ENCODE assay signal across 16 cellular contexts in genomic region chr19:14407889-14408640, GRCh38. TPM values are rescaled to one million over a fixed set of nuclear protein-coding genes. Genes with fewer than 3 reads are reported as not detected.
DNase-seq lines count a peak whose midpoint lies in the region; ATAC-seq and TF ChIP-seq lines count a peak whose summit lies in the region.
"Had no signal": no experiment of that assay in that cellular context is flagged by ENCODE, and none has a peak within 500 bp of the region (broad histone marks: within the 10 kb centered on the region; RNA-seq: fewer than 3 reads in every experiment).

No MANE protein-coding gene starts in this region.

- H3T11ph ChIP-seq in H9 (ENCODE audit: low read length), result no peak overlapping the region

- peaks cover 3% of the 10 kb centered on the region for H3K79me1 ChIP-seq in H9 (ENCODE audit: insufficient read depth, low read depth, low read length, poor library complexity, severe bottlenecking)
- H3K79me1 ChIP-seq in mesenchymal stem cell (replicated peaks; ENCODE audit: low read length, poor library complexity, severe bottlenecking), result peaks cover 24% of the 10 kb centered on the region

- peak overlapping the region; percentile 63 to 97 (median 89) for H3K27ac Mint-ChIP-seq in CD8-positive, alpha-beta memory T cell
- peak overlapping the region in 2 of 3 experiments; percentile 27 to 36; a peak in 2 of 7 replicates for H3K27ac Mint-ChIP-seq in H9

- H3K27ac ChIP-seq in CD8-positive, alpha-beta memory T cell (ENCODE audit: low read depth, low read length), result no peak overlapping the region
- no peak overlapping the region for H3K27ac ChIP-seq in H9 (ENCODE audit: insufficient read length, low read depth, low read length)
- H3K27ac ChIP-seq in mesenchymal stem cell (ENCODE audit: low read length, poor library complexity, severe bottlenecking), result no peak overlapping the region
- H3K27ac ChIP-seq: epithelial cell of prostate, hepatocyte, right lobe of liver, vagina had no signal

- H3K27me3 Mint-ChIP-seq in CD8-positive, alpha-beta memory T cell, result peaks cover 0 to 18% of the 10 kb centered on the region in 2 donors
- H3K27me3 Mint-ChIP-seq in H9 (ENCODE audit: low read depth), result no peaks in the 10 kb centered on the region; the same call in 1 of the 2 replicates

- no CpG with 5 or more reads among the region's 21 CpGs for WGBS in H9 (ENCODE audit: extremely low coverage, insufficient read length, low lambda C conversion rate)
- 95% methylated on average over 18 of the region's 21 CpGs for WGBS in mesenchymal stem cell

- H3K79me2 ChIP-seq in H9 (ENCODE audit: insufficient read depth, low read length), result peaks cover 5% of the 10 kb centered on the region; the same call in 1 of the 2 replicates

- DNase-seq in CD8-positive, alpha-beta memory T cell, result peak in 1 of 5 donors; percentile 11
- DNase-seq in H9 (no peak), mesenchymal stem cell (no peak), foreskin melanocyte (no peak), ecto neural progenitor cell (ENCODE audit: low spot score) (no peak), HCEC 1CT (no peak)
- peak; percentile 74 for DNase-seq in activated CD8-positive, alpha-beta memory T cell treated with anti-CD3 and anti-CD28 coated beads, Interleukin-2, amount 50 U/mL, for 48 hours
- no peak for DNase-seq in stimulated activated naive CD8-positive, alpha-beta T cell treated with anti-CD3 and anti-CD28 coated beads, Interleukin-15, Interleukin-2, amounts not matched to agents 100 U/mL and 50 U/mL, for 24 hours
- DNase-seq: aorta, midbrain, NCI-H1930, right lobe of liver, RPMI8226 had no signal

- H4K8ac ChIP-seq in H9 (replicated peaks; ENCODE audit: insufficient read length, low read depth, low read length) (no peak overlapping the region), mesenchymal stem cell (ENCODE audit: low read length) (peak overlapping the region; percentile 25)

- peaks cover 0 to 4% (median 0%) of the 10 kb centered on the region in 5 donors for H3K9me3 Mint-ChIP-seq in CD8-positive, alpha-beta memory T cell
- no peaks in the 10 kb centered on the region; a peak in 1 of 5 replicates for H3K9me3 Mint-ChIP-seq in H9

- H3K4me1 Mint-ChIP-seq in CD8-positive, alpha-beta memory T cell, result peaks cover 26 to 71% (median 37%) of the 10 kb centered on the region in 3 donors
- peaks cover 12 to 17% of the 10 kb centered on the region in 2 experiments for H3K4me1 Mint-ChIP-seq in H9

- H3K4ac ChIP-seq in H9 (ENCODE audit: low read depth, low read length) (no peak overlapping the region), mesenchymal stem cell (ENCODE audit: low read depth in 1 of 2, low read length in 2 of 2) (no peak overlapping the region)

- H4K20me1 ChIP-seq in H9 (ENCODE audit: control insufficient read depth, insufficient read depth, insufficient read length), result no peaks in the 10 kb centered on the region

- H2AFZ ChIP-seq in H9 (ENCODE audit: low read length) (no peak overlapping the region), mesenchymal stem cell (ENCODE audit: low read depth, low read length) (no peak overlapping the region)
- H2AFZ ChIP-seq: hepatocyte had no signal

- no peak for TF ChIP-seq CTCF in H9 (conservative IDR thresholded peaks at IDR 0.05)

- no peaks in the 10 kb centered on the region for H3K9me3 ChIP-seq in CD8-positive, alpha-beta memory T cell (ENCODE audit: low read length)
- no peaks in the 10 kb centered on the region for H3K9me3 ChIP-seq in H9 (ENCODE audit: control insufficient read depth, low read depth, low read length)
- H3K9me3 ChIP-seq in mesenchymal stem cell (ENCODE audit: control insufficient read depth, low read length), result no peaks in the 10 kb centered on the region
- H3K9me3 ChIP-seq: right lobe of liver, vagina had no signal

- no peaks in the 10 kb centered on the region for H3K27me3 ChIP-seq in CD8-positive, alpha-beta memory T cell (ENCODE audit: insufficient read depth, low read length, poor library complexity, severe bottlenecking)
- H3K27me3 ChIP-seq in H9 (ENCODE audit: insufficient read depth, low read length), result no peaks in the 10 kb centered on the region
- no peaks in the 10 kb centered on the region for H3K27me3 ChIP-seq in mesenchymal stem cell (ENCODE audit: control insufficient read depth in 1 of 2, insufficient read depth in 1 of 2, low read length in 2 of 2)
- H3K27me3 ChIP-seq: hepatocyte, right lobe of liver, vagina had no signal

- H3K23ac ChIP-seq in H9 (ENCODE audit: insufficient read length, low read depth, low read length) (no peak overlapping the region), mesenchymal stem cell (ENCODE audit: low read length in 2 of 2) (no peak overlapping the region)

- no peak overlapping the region for H3K56ac ChIP-seq in H9 (ENCODE audit: insufficient read length, low read depth, low read length)

- H2BK20ac ChIP-seq in H9 (ENCODE audit: low read depth, low read length, poor library complexity, severe bottlenecking), result no peak overlapping the region

- no peak overlapping the region for H2BK120ac ChIP-seq in H9 (ENCODE audit: low read depth, low read length, poor library complexity, severe bottlenecking)
- H2BK120ac ChIP-seq in mesenchymal stem cell (ENCODE audit: low read depth, low read length), result no peak overlapping the region

- no peak overlapping the region for H3K4me3 ChIP-seq in CD8-positive, alpha-beta memory T cell (ENCODE audit: low read length)
- H3K4me3 ChIP-seq in mesenchymal stem cell (ENCODE audit: insufficient read depth in 1 of 2, low read depth in 1 of 2, low read length in 2 of 2), result no peak overlapping the region
- H3K4me3 ChIP-seq: hepatocyte, right lobe of liver, vagina had no signal

- H2AK5ac ChIP-seq in H9 (ENCODE audit: insufficient read length, low read length) (no peak overlapping the region), mesenchymal stem cell (ENCODE audit: low read length, severe bottlenecking) (no peak overlapping the region)

- no peak overlapping the region for H2BK12ac ChIP-seq in H9 (ENCODE audit: insufficient read length, low read depth, low read length)
- H2BK12ac ChIP-seq in mesenchymal stem cell (ENCODE audit: low read length in 2 of 2), result no peak overlapping the region

- no peak overlapping the region for H3K18ac ChIP-seq in H9 (ENCODE audit: insufficient read length, low read depth, low read length)
- H3K18ac ChIP-seq in mesenchymal stem cell (ENCODE audit: low read depth in 1 of 2, low read length in 2 of 2), result no peak overlapping the region

- CTCF ChIA-PET in CD8-positive, alpha-beta memory T cell (lab: Charles Lee), result interaction anchor here (2.1 to 14.4 kb wide), 5 partner anchors 17 to 271 kb away, joined by 7 to 186 read pairs (median 37); partner anchors contain the start of genes ADGRE5 and ASF1B

- H3K4me2 ChIP-seq in H9 (ENCODE audit: insufficient read depth, insufficient read length, low read length), result no peak overlapping the region
- no peak overlapping the region for H3K4me2 ChIP-seq in mesenchymal stem cell (ENCODE audit: low read length, poor library complexity, severe bottlenecking)
- H3K4me2 ChIP-seq: hepatocyte had no signal

- H3K36me3 ChIP-seq in CD8-positive, alpha-beta memory T cell (ENCODE audit: insufficient read depth, low read length), result peaks cover 87% of the 10 kb centered on the region
- H3K36me3 ChIP-seq in mesenchymal stem cell (ENCODE audit: control insufficient read depth in 1 of 2, insufficient read depth in 2 of 2, low read depth in 1 of 2, low read length in 2 of 2), result peaks cover 77 to 88% of the 10 kb centered on the region in 2 experiments

- peaks cover 12 to 88% (median 12%) of the 10 kb centered on the region in 3 donors for H3K36me3 Mint-ChIP-seq in CD8-positive, alpha-beta memory T cell
- peaks cover 35 to 63% (median 57%) of the 10 kb centered on the region in 3 experiments for H3K36me3 Mint-ChIP-seq in H9 (ENCODE audit: insufficient read depth in 1 of 3, low read depth in 3 of 3)

- no peaks in the 10 kb centered on the region for H3K23me2 ChIP-seq in H9 (ENCODE audit: insufficient read length, low read depth, low read length, poor library complexity, severe bottlenecking)

- H3K4me1 ChIP-seq in CD8-positive, alpha-beta memory T cell (ENCODE audit: insufficient read depth, low read length), result peaks cover 55% of the 10 kb centered on the region
- H3K4me1 ChIP-seq in H9 (ENCODE audit: insufficient read depth, low read length) (no peaks in the 10 kb centered on the region), mesenchymal stem cell (ENCODE audit: control insufficient read depth, insufficient read depth, low read depth, low read length) (peaks cover 14% of the 10 kb centered on the region)

- H2BK5ac ChIP-seq in H9 (ENCODE audit: insufficient read length, low read length) (no peak overlapping the region), mesenchymal stem cell (ENCODE audit: low read depth, low read length, poor library complexity, severe bottlenecking) (no peak overlapping the region)

- H4K91ac ChIP-seq in H9 (ENCODE audit: insufficient read length, low read depth, low read length), result no peak overlapping the region
- peak overlapping the region; percentile 20 for H4K91ac ChIP-seq in mesenchymal stem cell (ENCODE audit: low read length)

- H3K4me3 Mint-ChIP-seq in CD8-positive, alpha-beta memory T cell, result peak overlapping the region in 3 of 7 donors; percentile 37 to 84 (median 42)
- H3K4me3 Mint-ChIP-seq in H9, result no peak overlapping the region; a peak in 1 of 5 replicates

- H2BK15ac ChIP-seq in H9 (ENCODE audit: low read depth, low read length) (no peak overlapping the region), mesenchymal stem cell (ENCODE audit: low read depth, poor library complexity, severe bottlenecking) (no peak overlapping the region)

- no peak for ATAC-seq in stimulated activated naive CD8-positive, alpha-beta T cell treated with anti-CD3 and anti-CD28 coated beads, Interleukin-15, Interleukin-2, amounts not matched to agents 100 U/mL and 50 U/mL, for 24 hours

- POLR2A ChIA-PET in CD8-positive, alpha-beta memory T cell (lab: Charles Lee), result interaction anchor here (0.6 to 3.4 kb wide), 6 partner anchors 9 to 643 kb away, joined by 3 to 15 read pairs (median 3); partner anchors contain the start of gene ADGRE5

- H3K9ac ChIP-seq in H9 (ENCODE audit: extremely low read depth, insufficient read length, low read length) (no peak overlapping the region), mesenchymal stem cell (ENCODE audit: low read length) (peak overlapping the region; percentile 43)

- H3K14ac ChIP-seq in H9 (ENCODE audit: insufficient read depth, low read length), result no peak overlapping the region
- no peak overlapping the region for H3K14ac ChIP-seq in mesenchymal stem cell (ENCODE audit: low read length in 2 of 2)

- no peak overlapping the region for H4K5ac ChIP-seq in H9 (ENCODE audit: insufficient read length, low read depth, low read length)

RNA-seq across cellular contexts. Expression of gene DDX39A, which starts 11.1 kb away (rescaled TPM):
- total RNA-seq in CD8-positive, alpha-beta memory T cell, result 100 to 1,000 TPM; 298 to 302 TPM
- 110 TPM for polyA plus RNA-seq in CD8-positive, alpha-beta memory T cell
- total RNA-seq in H9 (2021), result 137 and 145 TPM in 2 replicates
- 46.7 TPM for polyA plus RNA-seq in mesenchymal stem cell (2013, experiment 1 of 2)
- 46.1 TPM for polyA plus RNA-seq in mesenchymal stem cell (2013, experiment 2 of 2)

RNA-seq across cellular contexts. Expression of gene PKN1, which starts 25.0 kb away (rescaled TPM):
- 100 to 1,000 TPM; 177 to 205 TPM for total RNA-seq in CD8-positive, alpha-beta memory T cell
- 86.6 TPM for polyA plus RNA-seq in CD8-positive, alpha-beta memory T cell
- 149 and 159 TPM in 2 replicates for total RNA-seq in H9 (2021)
- 75.4 TPM for polyA plus RNA-seq in mesenchymal stem cell (2013, experiment 1 of 2)
- 74.2 TPM for polyA plus RNA-seq in mesenchymal stem cell (2013, experiment 2 of 2)

RNA-seq across cellular contexts. Expression of gene ADGRE5, which starts 26.8 kb away (rescaled TPM):
- total RNA-seq in CD8-positive, alpha-beta memory T cell, result 100 to 1,000 TPM; 231 to 233 TPM
- polyA plus RNA-seq in CD8-positive, alpha-beta memory T cell, result 311 TPM
- total RNA-seq in H9 (2021), result 0.96 and 0.97 TPM in 2 replicates
- 48.9 TPM for polyA plus RNA-seq in mesenchymal stem cell (2013, experiment 1 of 2)
- 49.7 TPM for polyA plus RNA-seq in mesenchymal stem cell (2013, experiment 2 of 2)

Comparison
In these comparisons a context has a peak if more than half of its experiments do, and no peak if none do; other contexts are left out.
1. RNA of gene ADGRE5, which starts 26.8 kb away (total RNA-seq): 231 to 233 TPM in CD8-positive, alpha-beta memory T cell; 0.96 to 0.97 TPM in H9; every median in the first group is over 100 times any median in the second.